8 cellular contexts compared by ENCODE assay signal in genomic region chr6:117602899-117603588, GRCh38. TPM values are rescaled to one million over a fixed set of nuclear protein-coding genes. Genes with fewer than 3 reads are reported as not detected.
DNase-seq lines count a peak whose midpoint lies in the region; ATAC-seq lines count a peak whose summit lies in the region.

No MANE protein-coding gene starts in this region.

- peak overlapping the region; percentile 99 for H3K27ac Mint-ChIP-seq in T-helper 1 cell treated with Interleukin-12 subunit alpha and Interleukin-12 subunit beta and Interleukin-4 antibody, amounts not matched to agents 30 μg/mL and 1 μg/mL, for 36 hours
- H3K27ac Mint-ChIP-seq in activated T-helper 2 cell treated with anti-CD3 and anti-CD28 coated beads, Interferon-gamma antibody, Interleukin-2, Interleukin-4, amounts not matched to agents 10 μg/mL and 5 μg/mL and 100 μg/mL, durations not matched to agents 14 hours and 24 hours and 36 hours: peak overlapping the region; percentile 99
- peak overlapping the region; percentile 92 to 99 (median 98) for H3K27ac Mint-ChIP-seq in immature natural killer cell

- H3K36me3 Mint-ChIP-seq in T-helper 1 cell treated with Interleukin-12 subunit alpha and Interleukin-12 subunit beta and Interleukin-4 antibody, amounts not matched to agents 30 μg/mL and 1 μg/mL, for 36 hours (ENCODE audit: low read depth): peaks cover 16% of the 10 kb centered on the region
- H3K36me3 Mint-ChIP-seq in activated T-helper 2 cell treated with anti-CD3 and anti-CD28 coated beads, Interferon-gamma antibody, Interleukin-2, Interleukin-4, amounts not matched to agents 10 μg/mL and 5 μg/mL and 100 μg/mL, durations not matched to agents 14 hours and 24 hours and 36 hours (ENCODE audit: low read depth): peaks cover 21% of the 10 kb centered on the region
- H3K36me3 Mint-ChIP-seq in immature natural killer cell: peaks cover 0 to 5% (median 0%) of the 10 kb centered on the region in 3 donors

- no peak for ATAC-seq in GM18868 (IDR thresholded peaks at IDR 0.05; ENCODE audit: unreplicated experiment)

- H3K9me3 Mint-ChIP-seq in T-helper 1 cell treated with Interleukin-12 subunit alpha and Interleukin-12 subunit beta and Interleukin-4 antibody, amounts not matched to agents 30 μg/mL and 1 μg/mL, for 36 hours: no peaks in the 10 kb centered on the region
- H3K9me3 Mint-ChIP-seq in activated T-helper 2 cell treated with anti-CD3 and anti-CD28 coated beads, Interferon-gamma antibody, Interleukin-2, Interleukin-4, amounts not matched to agents 10 μg/mL and 5 μg/mL and 100 μg/mL, durations not matched to agents 14 hours and 24 hours and 36 hours: no peaks in the 10 kb centered on the region
- H3K9me3 Mint-ChIP-seq in immature natural killer cell: no peaks in the 10 kb centered on the region

- peaks cover 5% of the 10 kb centered on the region for H3K27me3 Mint-ChIP-seq in T-helper 1 cell treated with Interleukin-12 subunit alpha and Interleukin-12 subunit beta and Interleukin-4 antibody, amounts not matched to agents 30 μg/mL and 1 μg/mL, for 36 hours (ENCODE audit: low read depth)
- H3K27me3 Mint-ChIP-seq in activated T-helper 2 cell treated with anti-CD3 and anti-CD28 coated beads, Interferon-gamma antibody, Interleukin-2, Interleukin-4, amounts not matched to agents 10 μg/mL and 5 μg/mL and 100 μg/mL, durations not matched to agents 14 hours and 24 hours and 36 hours (ENCODE audit: low read depth): no peaks in the 10 kb centered on the region
- peaks cover 5 to 6% (median 5%) of the 10 kb centered on the region in 3 donors for H3K27me3 Mint-ChIP-seq in immature natural killer cell (ENCODE audit: low read depth in 3 of 3)

- H3K4me3 Mint-ChIP-seq in T-helper 1 cell treated with Interleukin-12 subunit alpha and Interleukin-12 subunit beta and Interleukin-4 antibody, amounts not matched to agents 30 μg/mL and 1 μg/mL, for 36 hours: peak overlapping the region; percentile 98
- H3K4me3 Mint-ChIP-seq in activated T-helper 2 cell treated with anti-CD3 and anti-CD28 coated beads, Interferon-gamma antibody, Interleukin-2, Interleukin-4, amounts not matched to agents 10 μg/mL and 5 μg/mL and 100 μg/mL, durations not matched to agents 14 hours and 24 hours and 36 hours (ENCODE audit: low read depth): peak overlapping the region; percentile 97
- H3K4me3 Mint-ChIP-seq in immature natural killer cell: peak overlapping the region; percentile 95 to 100 (median 99)

- DNase-seq in T-helper 1 cell (no peak), immature natural killer cell (no peak), substantia nigra (lab: John Stamatoyannopoulos, UW) (no peak), OCI-M2 (lab: John Stamatoyannopoulos, UW; ENCODE audit: unreplicated experiment) (no peak), middle frontal gyrus (ENCODE audit: extremely low spot score, low spot score) (no peak)
- DNase-seq in activated T-helper 2 cell treated with anti-CD3 and anti-CD28 coated beads, Interferon-gamma antibody, Interleukin-2, Interleukin-4, amounts not matched to agents 10 μg/mL and 5 μg/mL and 100 μg/mL, durations not matched to agents 14 hours and 24 hours and 36 hours (ENCODE audit: low spot score): no peak

- H3K4me1 Mint-ChIP-seq in T-helper 1 cell treated with Interleukin-12 subunit alpha and Interleukin-12 subunit beta and Interleukin-4 antibody, amounts not matched to agents 30 μg/mL and 1 μg/mL, for 36 hours (ENCODE audit: low read depth): peaks cover 39% of the 10 kb centered on the region
- peaks cover 36% of the 10 kb centered on the region for H3K4me1 Mint-ChIP-seq in activated T-helper 2 cell treated with anti-CD3 and anti-CD28 coated beads, Interferon-gamma antibody, Interleukin-2, Interleukin-4, amounts not matched to agents 10 μg/mL and 5 μg/mL and 100 μg/mL, durations not matched to agents 14 hours and 24 hours and 36 hours (ENCODE audit: low read depth)
- peaks cover 16 to 47% of the 10 kb centered on the region in 2 donors for H3K4me1 Mint-ChIP-seq in immature natural killer cell

- peak overlapping the region; percentile 86 for H3K27ac ChIP-seq in substantia nigra (ENCODE audit: low read depth, low read length, poor library complexity, severe bottlenecking)

- intact Hi-C loops in activated T-helper 2 cell treated with anti-CD3 and anti-CD28 coated beads, Interferon-gamma antibody, Interleukin-2, Interleukin-4, amounts not matched to agents 10 μg/mL and 5 μg/mL and 100 μg/mL, durations not matched to agents 14 hours and 24 hours and 36 hours (cut with micrococcal nuclease): loop anchor here (1.0 to 5.0 kb wide), 6 partner anchors 55 to 1474 kb away; partner anchors contain the start of genes ASF1A, DCBLD1, FAM184A and NUS1

RNA-seq across cellular contexts. Expression of gene GOPC, which starts 0.7 kb away (rescaled TPM):
- 22.9 and 24.2 TPM in 2 replicates for total RNA-seq in activated T-helper 2 cell treated with anti-CD3 and anti-CD28 coated beads, Interferon-gamma antibody, Interleukin-2, Interleukin-4, amounts not matched to agents 10 μg/mL and 5 μg/mL and 100 μg/mL, durations not matched to agents 14 hours and 24 hours and 36 hours
- polyA plus RNA-seq in immature natural killer cell: 10 to 100 TPM in 1 of 3 donors, 1 to 10 TPM in 2; 5.3 to 17.8 (median 8.3) TPM
